9 cellular contexts compared by ENCODE assay signal in the genomic region with DNA sequence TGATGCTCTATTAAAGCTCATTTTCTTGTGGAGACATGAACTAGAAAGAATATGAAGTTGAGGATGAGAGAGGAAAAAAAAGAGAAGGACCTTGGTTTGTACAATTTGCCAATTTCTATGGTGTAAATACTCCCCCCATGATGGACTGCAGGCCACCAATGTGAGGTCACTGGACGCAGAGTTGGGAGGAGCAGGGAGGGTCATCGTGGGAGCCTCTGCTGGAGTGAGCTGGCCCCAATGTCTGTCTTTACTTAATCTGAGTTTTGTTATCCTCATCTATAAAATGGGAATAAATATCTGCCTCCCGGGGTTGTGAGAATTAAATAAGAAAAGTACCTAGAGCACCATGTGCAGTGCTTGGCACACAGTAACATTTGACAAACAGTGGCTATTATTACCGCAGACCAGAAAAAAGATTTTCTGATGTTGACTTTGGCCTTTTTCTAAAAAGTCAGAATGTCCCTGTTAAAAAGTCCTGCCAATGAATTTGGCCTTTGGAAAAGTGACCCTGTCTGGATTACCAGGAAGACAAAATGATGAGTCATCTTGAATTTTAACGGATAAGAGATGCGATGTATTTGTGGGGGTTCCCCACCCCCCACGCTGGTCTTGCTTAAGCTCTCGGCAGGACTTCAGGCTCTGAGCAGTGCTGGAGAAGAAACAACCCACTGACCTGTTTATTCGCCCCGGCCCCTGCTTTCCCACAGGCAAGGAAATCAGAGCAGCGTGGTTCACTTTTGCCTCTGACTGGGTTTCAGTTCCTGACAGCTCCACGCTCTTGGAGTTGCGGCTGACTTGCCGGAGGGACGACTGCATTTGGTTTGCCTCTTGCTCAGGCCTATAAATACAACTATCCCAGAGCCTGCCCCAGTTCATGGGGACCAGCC. TPM values are rescaled to one million over a fixed set of nuclear protein-coding genes. Genes with fewer than 3 reads are reported as not detected.
DNase-seq lines count a peak whose midpoint lies in the region; ATAC-seq, FAIRE-seq and TF ChIP-seq lines count a peak whose summit lies in the region.
"Had no signal": no experiment of that assay in that cellular context is flagged by ENCODE, and none has a peak within 500 bp of the region (broad histone marks: within the 10 kb centered on the region; RNA-seq: fewer than 3 reads in every experiment).

No MANE protein-coding gene starts in this region.

- H3K4me3 ChIP-seq in GM23338 (no peak overlapping the region), kidney (ENCODE audit: low read length in 2 of 2) (no peak overlapping the region), smooth muscle cell (no peak overlapping the region)
- no peak overlapping the region for H3K4me3 ChIP-seq in naive thymus-derived CD4-positive, alpha-beta T cell (ENCODE audit: low read length)

- peak overlapping the region; percentile 27; the same call in 1 of the 2 replicates for H3K4me2 ChIP-seq in GM23338
- H3K4me2 ChIP-seq in smooth muscle cell = peak overlapping the region; percentile 34

- no peaks in the 10 kb centered on the region for H3K36me3 Mint-ChIP-seq in GM23338 (ENCODE audit: low read depth)
- peaks cover 4% of the 10 kb centered on the region for H3K36me3 Mint-ChIP-seq in brain
- H3K36me3 Mint-ChIP-seq in naive thymus-derived CD4-positive, alpha-beta T cell = peaks cover 0 to 4% (median 0%) of the 10 kb centered on the region in 5 donors

- 15% methylated on average over 15 of the region's 15 CpGs for WGBS in smooth muscle cell (ENCODE audit: low lambda C conversion rate)

- H3K9ac ChIP-seq in kidney (ENCODE audit: low read length in 2 of 2) (no peak overlapping the region), smooth muscle cell (ENCODE audit: low read depth) (no peak overlapping the region)

- no peaks in the 10 kb centered on the region for H3K9me3 ChIP-seq in kidney (ENCODE audit: control insufficient read depth in 1 of 2, low read length in 2 of 2)
- no peaks in the 10 kb centered on the region for H3K9me3 ChIP-seq in smooth muscle cell (replicated peaks; ENCODE audit: low read depth)
- H3K9me3 ChIP-seq in naive thymus-derived CD4-positive, alpha-beta T cell (ENCODE audit: control insufficient read depth in 2 of 3, low read length in 3 of 3) = no peaks in the 10 kb centered on the region

- H4K20me1 ChIP-seq in GM23338 (replicated peaks; ENCODE audit: insufficient read depth) (no peaks in the 10 kb centered on the region), smooth muscle cell (ENCODE audit: low read depth) (no peaks in the 10 kb centered on the region)

- H3K27me3 Mint-ChIP-seq in GM23338 (ENCODE audit: insufficient read depth, low read depth, poor library complexity) (peaks cover 3% of the 10 kb centered on the region), brain (no peaks in the 10 kb centered on the region)
- no peaks in the 10 kb centered on the region for H3K27me3 Mint-ChIP-seq in naive thymus-derived CD4-positive, alpha-beta T cell

- POLR2A ChIA-PET in naive thymus-derived CD4-positive, alpha-beta T cell (lab: Charles Lee) = no interaction called here

- intact Hi-C loops in kidney (cut with DNase I) = no loop called here
- intact Hi-C loops in naive thymus-derived CD4-positive, alpha-beta T cell (cut with micrococcal nuclease) = no loop called here

- H3K4me1 ChIP-seq in GM23338 (ENCODE audit: insufficient read depth) (peaks cover 8% of the 10 kb centered on the region), kidney (ENCODE audit: control insufficient read depth in 1 of 2, insufficient read depth in 1 of 2, low read depth in 1 of 2, low read length in 2 of 2) (peaks cover 12 to 14% of the 10 kb centered on the region in 2 donors), smooth muscle cell (ENCODE audit: low read depth) (peaks cover 42% of the 10 kb centered on the region)
- peaks cover 3 to 5% of the 10 kb centered on the region in 2 donors for H3K4me1 ChIP-seq in naive thymus-derived CD4-positive, alpha-beta T cell (ENCODE audit: control insufficient read depth in 2 of 2, insufficient read depth in 2 of 2, low read length in 2 of 2)

- FAIRE-seq in kidney (lab: Jason Lieb, UNC) = no peak

- H3K4me1 Mint-ChIP-seq in GM23338 (peaks cover 31% of the 10 kb centered on the region), brain (peaks cover 73% of the 10 kb centered on the region)
- H3K4me1 Mint-ChIP-seq in naive thymus-derived CD4-positive, alpha-beta T cell = peaks cover under 1 to 15% (median 8%) of the 10 kb centered on the region in 7 donors

- peak; percentile 22 for ATAC-seq in GM23338
- ATAC-seq in naive thymus-derived CD4-positive, alpha-beta T cell = no peak

- H3K36me3 ChIP-seq in GM23338 (ENCODE audit: insufficient read depth) (no peaks in the 10 kb centered on the region), kidney (ENCODE audit: control insufficient read depth in 1 of 2, insufficient read depth in 2 of 2, low read length in 2 of 2) (no peaks in the 10 kb centered on the region), smooth muscle cell (ENCODE audit: low read depth) (no peaks in the 10 kb centered on the region)
- no peaks in the 10 kb centered on the region for H3K36me3 ChIP-seq in naive thymus-derived CD4-positive, alpha-beta T cell (ENCODE audit: control insufficient read depth in 2 of 3, insufficient read depth in 3 of 3, low read length in 3 of 3)

- CTCF ChIA-PET in naive thymus-derived CD4-positive, alpha-beta T cell (lab: Charles Lee) = no interaction called here

- H3K27me3 ChIP-seq in GM23338 (ENCODE audit: insufficient read depth) = no peaks in the 10 kb centered on the region
- no peaks in the 10 kb centered on the region for H3K27me3 ChIP-seq in smooth muscle cell (ENCODE audit: low read depth)
- H3K27me3 ChIP-seq in naive thymus-derived CD4-positive, alpha-beta T cell (ENCODE audit: control insufficient read depth in 2 of 2, insufficient read depth in 2 of 2, low read length in 2 of 2) = no peaks in the 10 kb centered on the region

- H3K9me3 Mint-ChIP-seq in GM23338 (no peaks in the 10 kb centered on the region), brain (no peaks in the 10 kb centered on the region)
- no peaks in the 10 kb centered on the region for H3K9me3 Mint-ChIP-seq in naive thymus-derived CD4-positive, alpha-beta T cell

- H3K4me3 Mint-ChIP-seq in GM23338 (no peak overlapping the region), brain (peak overlapping the region in 1 of 5 experiments; percentile 41)
- no peak overlapping the region for H3K4me3 Mint-ChIP-seq in naive thymus-derived CD4-positive, alpha-beta T cell

- H3F3A ChIP-seq in GM23338 (replicated peaks; ENCODE audit: low read depth) = no peaks in the 10 kb centered on the region
- peaks cover 29% of the 10 kb centered on the region for H3F3A ChIP-seq in smooth muscle cell (ENCODE audit: low read depth)

- H3K9me2 ChIP-seq in GM23338 (ENCODE audit: insufficient read depth) = no peaks in the 10 kb centered on the region

- no peaks in the 10 kb centered on the region for H3K79me2 ChIP-seq in GM23338 (replicated peaks; ENCODE audit: insufficient read depth)
- no peaks in the 10 kb centered on the region for H3K79me2 ChIP-seq in smooth muscle cell (ENCODE audit: low read depth)

- TF ChIP-seq CTCF in GM23338 (conservative IDR thresholded peaks at IDR 0.05; ENCODE audit: low read depth in 2 of 2) = no peak
- TF ChIP-seq CTCF in brain (conservative IDR thresholded peaks at IDR 0.05) = no peak
- no peak for TF ChIP-seq CTCF in kidney (IDR thresholded peaks at IDR 0.05; ENCODE audit: borderline replicate concordance, extremely low read depth, insufficient read depth)
- no peak for TF ChIP-seq CTCF in smooth muscle cell (IDR thresholded peaks at IDR 0.05; ENCODE audit: borderline replicate concordance, insufficient read depth, poor library complexity, severe bottlenecking)

- H3K27ac Mint-ChIP-seq in GM23338 (peak overlapping the region; percentile 42), brain (peak overlapping the region in 3 of 5 experiments; percentile 76 to 93 (median 86))
- H3K27ac Mint-ChIP-seq in naive thymus-derived CD4-positive, alpha-beta T cell = peak overlapping the region in 2 of 9 donors; percentile 5 to 65

- DNase-seq in GM23338 (ENCODE audit: low spot score) (no peak), kidney (peak; percentile 93), smooth muscle cell (lab: John Stamatoyannopoulos, UW; ENCODE audit: unreplicated experiment) (no peak), amniotic stem cell (lab: John Stamatoyannopoulos, UW) (no peak), cortex of kidney (lab: John Stamatoyannopoulos, UW) (no peak), NCI-H226 (no peak)
- no peak for DNase-seq in naive thymus-derived CD4-positive, alpha-beta T cell
- DNase-seq: activated naive CD4-positive, alpha-beta T cell had no signal

- H3K27ac ChIP-seq in GM23338 (ENCODE audit: low read depth) = no peak overlapping the region
- peak overlapping the region in 1 of 2 donors; percentile 57 for H3K27ac ChIP-seq in kidney (ENCODE audit: low read depth in 2 of 2, low read length in 2 of 2)
- peak overlapping the region; percentile 88 for H3K27ac ChIP-seq in smooth muscle cell (ENCODE audit: low read depth)
- no peak overlapping the region for H3K27ac ChIP-seq in naive thymus-derived CD4-positive, alpha-beta T cell (ENCODE audit: low read depth, low read length)

- peak overlapping the region; percentile 64; the same call in 1 of the 2 replicates for H2AFZ ChIP-seq in GM23338
- H2AFZ ChIP-seq in smooth muscle cell (ENCODE audit: low read depth) = no peak overlapping the region

TF ChIP-seq in GM23338, 12 proteins besides CTCF, POLR2A, EP300 and RAD21:
- TF ChIP-seq CREB1 (CRISPR knock-in tag; IDR thresholded peaks at IDR 0.05; ENCODE audit: low read depth) (no peak), EZH2 (IDR thresholded peaks at IDR 0.05; ENCODE audit: low read depth, unreplicated experiment) (no peak), EZH2phosphoT487 (IDR thresholded peaks at IDR 0.05; ENCODE audit: unreplicated experiment) (no peak), ZNF114 (CRISPR knock-in tag; IDR thresholded peaks at IDR 0.05) (no peak)

RNA-seq across cellular contexts. Expression of a gene that starts 50.3 kb away (rescaled TPM):
- 2.3 and 4.3 TPM in 2 replicates for total RNA-seq in GM23338 (2014; rRNA removed; shearing (Covaris generic))
- polyA plus RNA-seq in GM23338 (2016; fragmentation: Nextera tagmentation; extraction: Ambion mirVana) = 0.60 and 0.61 TPM in 2 replicates
- polyA plus RNA-seq in brain (ENCODE audit: insufficient read depth, low read depth, low replicate concordance) = 13.7 TPM
- total RNA-seq in kidney = 149 TPM
- polyA plus RNA-seq in kidney (ENCODE audit: insufficient read depth, low read depth, low replicate concordance) = 20.6 TPM
- total RNA-seq in smooth muscle cell = 106 and 120 TPM in 2 replicates
- polyA plus RNA-seq in smooth muscle cell = 70.8 and 72.6 TPM in 2 replicates
- total RNA-seq in naive thymus-derived CD4-positive, alpha-beta T cell = 100 to 1,000 TPM in 1 of 5 experiments, 10 to 100 TPM in 2, 1 to 10 TPM in 1, under 1 TPM in 1; 0.81 to 251 (median 33.9) TPM
- polyA plus RNA-seq in naive thymus-derived CD4-positive, alpha-beta T cell = 1 to 10 TPM in 1 of 2 donors, under 1 TPM in 1; 0.25 to 1.3 TPM
